19 cellular contexts compared by ENCODE assay signal in the genomic region with DNA sequence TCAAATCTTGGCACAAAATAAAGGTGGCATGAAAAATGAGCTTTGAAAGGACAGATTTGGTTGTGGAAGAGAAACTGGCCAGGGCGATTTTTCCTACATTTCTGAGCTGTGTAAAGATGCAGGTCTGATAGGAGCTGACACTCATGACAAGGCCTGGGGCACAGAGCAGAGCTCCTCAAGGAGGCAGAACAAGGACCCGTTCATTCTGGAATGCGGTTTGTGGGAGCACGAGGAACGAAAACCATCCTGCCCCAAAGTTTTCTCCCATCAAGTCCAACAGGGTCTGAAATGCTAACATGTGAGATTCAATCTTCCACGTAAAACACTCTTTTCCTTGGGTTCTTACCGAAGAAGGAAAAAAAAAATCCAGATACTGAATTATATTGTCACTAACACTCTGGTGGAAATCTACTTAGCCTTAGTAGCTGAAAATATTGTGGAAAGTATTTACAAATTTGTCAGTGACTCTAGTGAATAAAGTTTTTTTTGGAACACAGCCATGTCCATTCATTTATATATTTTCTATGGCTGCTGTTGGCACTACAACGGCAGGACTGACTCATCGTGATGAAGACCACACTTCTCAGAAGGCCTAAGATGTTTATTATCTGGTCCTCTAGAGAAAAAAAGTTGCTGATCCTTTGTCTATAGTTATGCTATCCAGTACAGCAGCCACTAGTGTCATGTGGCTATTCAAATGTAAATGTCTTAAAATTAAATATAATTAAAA.
DNase-seq lines count a peak whose midpoint lies in the region; ATAC-seq and TF ChIP-seq lines count a peak whose summit lies in the region.
"Had no signal": no experiment of that assay in that cellular context is flagged by ENCODE, and none has a peak within 500 bp of the region (broad histone marks: within the 10 kb centered on the region; RNA-seq: fewer than 3 reads in every experiment).

No MANE protein-coding gene starts in this region.

- peak overlapping the region; percentile 59 for H3K27ac ChIP-seq in mesodermal cell (ENCODE audit: low read depth, low read length, severe bottlenecking)
- H3K27ac ChIP-seq: gastrocnemius medialis had no signal

- 65 to 78% methylated on average over 5 to 7 of the region's 9 CpGs for WGBS in mesodermal cell (ENCODE audit: insufficient coverage in 2 of 2), 2 experiments

- DNase-seq in Caki2 (ENCODE audit: low read depth) (peak; percentile 58), dermis microvascular lymphatic vessel endothelial cell (ENCODE audit: low read depth in 2 of 2) (peak; percentile 4 to 73), iPS-NIHi7 (ENCODE audit: extremely low spot score) (no peak)
- DNase-seq in stimulated activated CD4-positive, alpha-beta T cell treated with anti-CD3 and anti-CD28 coated beads, Interleukin-12 subunit alpha, Interleukin-12 subunit beta, amount 100 ng/mL, for 4 hours, result no peak
- DNase-seq in stimulated activated CD4-positive, alpha-beta T cell treated with anti-CD3 and anti-CD28 coated beads, Interleukin-4, amount 100 ng/mL, for 24 hours, result no peak
- DNase-seq: activated CD4-positive, CD25-positive, alpha-beta regulatory T cell treated with anti-CD3 and anti-CD28 coated beads, Interleukin-2, amount 50 U/mL, for 72 hours; activated CD8-positive, alpha-beta memory T cell treated with anti-CD3 and anti-CD28 coated beads, Interleukin-2, amount 50 U/mL, for 4 hours; activated naive CD4-positive, alpha-beta T cell treated with Interleukin-2 at 50 U/mL for 16 hours; CD8-positive, alpha-beta T cell; effector memory CD8-positive, alpha-beta T cell; gastrocnemius medialis; KG1; NCI-H2227 treated with DMSO at 0.1 percent for 48 hours; stimulated activated CD4-positive, alpha-beta T cell treated with anti-CD3 and anti-CD28 coated beads, Interleukin-2, amount 100 ng/mL, for 24 hours had no signal

- H3K4me3 ChIP-seq in mesodermal cell (ENCODE audit: extremely low read depth, insufficient read depth, low read length, poor library complexity, severe bottlenecking), result no peak overlapping the region
- H3K4me3 ChIP-seq: breast epithelium, gastrocnemius medialis, lung had no signal

- H3K9me3 ChIP-seq in mesodermal cell (ENCODE audit: control insufficient read depth, low read length), result peaks cover 3% of the 10 kb centered on the region
- H3K9me3 ChIP-seq: breast epithelium, gastrocnemius medialis had no signal

- in situ Hi-C loops in Caki2 (cut with HindIII; ENCODE audit: low pct_unique_long_range_greater_than_20kb, low sequenced_read_pairs), result no loop called here

- H3K4me1 ChIP-seq in mesodermal cell (ENCODE audit: control insufficient read depth, insufficient read depth, low read length, poor library complexity, severe bottlenecking), result peaks cover 14% of the 10 kb centered on the region
- H3K4me1 ChIP-seq: breast epithelium, gastrocnemius medialis had no signal

- ATAC-seq in SK-N-SH treated with all-trans-retinoic acid at 6 μM for 48 hours (peak; percentile 58), HG03439 (IDR thresholded peaks at IDR 0.05; ENCODE audit: unreplicated experiment) (no peak)
- ATAC-seq: CD8-positive, alpha-beta T cell; effector memory CD8-positive, alpha-beta T cell; gastrocnemius medialis had no signal

- H3K36me3 ChIP-seq in mesodermal cell (ENCODE audit: control insufficient read depth, insufficient read depth, low read length), result no peaks in the 10 kb centered on the region
- H3K36me3 ChIP-seq: breast epithelium, gastrocnemius medialis had no signal

TF ChIP-seq in SK-N-SH treated with all-trans-retinoic acid at 6 μM for 48 hours, 23 proteins besides CTCF, POLR2A, EP300 and RAD21:
- no peak for TF ChIP-seq ESRRG (CRISPR knock-in tag; IDR thresholded peaks at IDR 0.05)
- TF ChIP-seq CREB5 (CRISPR knock-in tag; IDR thresholded peaks at IDR 0.05; ENCODE audit: low read depth), result no peak
- no peak for TF ChIP-seq ZFP3 (CRISPR knock-in tag; IDR thresholded peaks at IDR 0.05)
- no peak for TF ChIP-seq GLIS3 (CRISPR knock-in tag; IDR thresholded peaks at IDR 0.05)
- TF ChIP-seq ISL1 (CRISPR knock-in tag; IDR thresholded peaks at IDR 0.05), result peak; percentile 45
- no peak for TF ChIP-seq TSHZ2 (CRISPR knock-in tag; IDR thresholded peaks at IDR 0.05)

Comparison
In these comparisons a context has a peak if more than half of its experiments do, and no peak if none do; other contexts are left out.
1. DNase-seq: peak in Caki2 (single experiment) and dermis microvascular lymphatic vessel endothelial cell (2 of 2); none in stimulated activated CD4-positive, alpha-beta T cell treated with anti-CD3 and anti-CD28 coated beads, Interleukin-12 subunit alpha, Interleukin-12 subunit beta, amount 100 ng/mL, for 4 hours (single experiment), stimulated activated CD4-positive, alpha-beta T cell treated with anti-CD3 and anti-CD28 coated beads, Interleukin-4, amount 100 ng/mL, for 24 hours (single experiment) and iPS-NIHi7 (single experiment).